24 cellular contexts compared by ENCODE assay signal in the genomic region with DNA sequence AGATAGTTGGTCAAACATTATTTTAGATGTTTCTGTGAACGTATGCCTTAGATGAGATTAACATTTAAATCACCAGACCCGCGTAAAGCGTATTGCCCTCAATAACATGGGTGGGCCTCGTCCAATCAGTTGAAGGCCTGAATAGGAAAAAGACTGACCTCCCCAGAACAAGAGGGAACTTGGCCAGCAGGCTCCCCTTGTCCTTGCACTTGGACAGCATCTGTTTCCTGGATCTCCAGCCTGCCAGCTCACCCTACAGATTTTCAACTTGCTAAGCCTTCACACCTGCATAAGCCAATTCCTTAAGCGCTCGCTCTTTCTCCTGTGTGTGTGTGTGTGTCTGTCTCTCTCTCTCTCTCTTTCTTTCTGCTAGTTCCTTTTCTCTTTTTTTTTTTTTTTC. TPM values are rescaled to one million over a fixed set of nuclear protein-coding genes. Genes with fewer than 3 reads are reported as not detected.
A peak's percentile ranks its signal among the peaks of the same experiment; 100 is the strongest.
DNase-seq lines count a peak whose midpoint lies in the region; ATAC-seq, FAIRE-seq and TF ChIP-seq lines count a peak whose summit lies in the region.
"Had no signal": no experiment of that assay in that cellular context is flagged by ENCODE, and none has a peak within 500 bp of the region (broad histone marks: within the 10 kb centered on the region; RNA-seq: fewer than 3 reads in every experiment).

No MANE protein-coding gene starts in this region.

- peak overlapping the region; percentile 12 for H3K9ac ChIP-seq in endothelial cell of umbilical vein (replicated peaks; ENCODE audit: extremely low read depth, insufficient read depth, low read length)
- H3K9ac ChIP-seq in kidney (ENCODE audit: low read length in 2 of 2) = no peak overlapping the region
- H3K9ac ChIP-seq: GM23248 had no signal

- no peak overlapping the region for H3K4me2 ChIP-seq in endothelial cell of umbilical vein (ENCODE audit: insufficient read depth, low read length)
- H3K4me2 ChIP-seq: A549, smooth muscle cell had no signal

- H4K20me1 ChIP-seq in endothelial cell of umbilical vein (replicated peaks; ENCODE audit: control insufficient read depth, extremely low read depth, insufficient read depth, low read length) = no peaks in the 10 kb centered on the region

- H3K9me3 ChIP-seq in endothelial cell of umbilical vein (replicated peaks; ENCODE audit: control insufficient read depth, insufficient read depth, low read length) (no peaks in the 10 kb centered on the region), mucosa of descending colon (no peaks in the 10 kb centered on the region), kidney (ENCODE audit: control insufficient read depth in 1 of 2, low read length in 2 of 2) (no peaks in the 10 kb centered on the region)
- H3K9me3 ChIP-seq: A549, ascending aorta, prostate gland had no signal

- no peaks in the 10 kb centered on the region for H3K9me3 Mint-ChIP-seq in activated naive CD4-positive, alpha-beta T cell treated with anti-CD3 and anti-CD28 coated beads, Interleukin-2, amount 10 ng/mL, durations not matched to agents 7 days and 5 days
- no peaks in the 10 kb centered on the region for H3K9me3 Mint-ChIP-seq in activated naive CD4-positive, alpha-beta T cell treated with anti-CD3 and anti-CD28 coated beads for 36 hours
- no peaks in the 10 kb centered on the region for H3K9me3 Mint-ChIP-seq in stimulated activated memory B cell treated with anti-CD40 and anti-IgM and Interleukin-4, amounts not matched to agents 10 μg/mL and 1 μg/mL and 100 μg/mL, for 72 hours

- peaks cover 14% of the 10 kb centered on the region for H3K36me3 Mint-ChIP-seq in activated naive CD4-positive, alpha-beta T cell treated with anti-CD3 and anti-CD28 coated beads, Interleukin-2, amount 10 ng/mL, durations not matched to agents 7 days and 5 days
- peaks cover 5% of the 10 kb centered on the region for H3K36me3 Mint-ChIP-seq in activated naive CD4-positive, alpha-beta T cell treated with anti-CD3 and anti-CD28 coated beads for 36 hours (ENCODE audit: low read depth)
- peaks cover 46% of the 10 kb centered on the region for H3K36me3 Mint-ChIP-seq in stimulated activated memory B cell treated with anti-CD40 and anti-IgM and Interleukin-4, amounts not matched to agents 10 μg/mL and 1 μg/mL and 100 μg/mL, for 72 hours

- H3K27ac Mint-ChIP-seq in activated naive CD4-positive, alpha-beta T cell treated with anti-CD3 and anti-CD28 coated beads, Interleukin-2, amount 10 ng/mL, durations not matched to agents 7 days and 5 days = peak overlapping the region; percentile 24
- no peak overlapping the region for H3K27ac Mint-ChIP-seq in activated naive CD4-positive, alpha-beta T cell treated with anti-CD3 and anti-CD28 coated beads for 36 hours
- H3K27ac Mint-ChIP-seq in stimulated activated memory B cell treated with anti-CD40 and anti-IgM and Interleukin-4, amounts not matched to agents 10 μg/mL and 1 μg/mL and 100 μg/mL, for 72 hours = peak overlapping the region; percentile 88

- DNase-seq in activated naive CD4-positive, alpha-beta T cell treated with anti-CD3 and anti-CD28 coated beads, Interleukin-2, amount 10 ng/mL, durations not matched to agents 7 days and 5 days = no peak
- DNase-seq in activated naive CD4-positive, alpha-beta T cell treated with anti-CD3 and anti-CD28 coated beads for 36 hours = no peak
- DNase-seq in RPMI8226 (peak; percentile 63), endothelial cell of umbilical vein (ENCODE audit: low read depth, low spot score) (peak; percentile 46), mucosa of descending colon (no peak), kidney (no peak), HT-29 (ENCODE audit: low spot score) (no peak)
- DNase-seq: activated CD4-positive, alpha-beta T cell treated with anti-CD3 and anti-CD28 coated beads, Interleukin-2, amount 50 U/mL, for 4 hours; activated naive CD4-positive, alpha-beta T cell; effector CD8-positive, alpha-beta T cell; GDM1; GM23248; left cardiac atrium; mesendoderm; NCI-H1694; SHP77; stimulated activated CD4-positive, alpha-beta T cell treated with anti-CD3 and anti-CD28 coated beads, Interleukin-4, amount 100 ng/mL, for 24 hours; T-helper 1 cell had no signal

- intact Hi-C loops in activated naive CD4-positive, alpha-beta T cell treated with anti-CD3 and anti-CD28 coated beads for 36 hours (cut with micrococcal nuclease) = no loop called here
- intact Hi-C loops in endothelial cell of umbilical vein (cut with micrococcal nuclease) (no loop called here), mucosa of descending colon (cut with DNase I, micrococcal nuclease) (no loop called here), kidney (cut with DNase I) (no loop called here)

- ATAC-seq in stimulated activated memory B cell treated with anti-CD40 and anti-IgM and Interleukin-4, amounts not matched to agents 10 μg/mL and 1 μg/mL and 100 μg/mL, for 72 hours = no peak
- ATAC-seq in mucosa of descending colon = no peak
- ATAC-seq: A549, left cardiac atrium had no signal

- FAIRE-seq in endothelial cell of umbilical vein (lab: Jason Lieb, UNC) = peak; percentile 40
- no peak for FAIRE-seq in kidney (lab: Jason Lieb, UNC)
- FAIRE-seq: A549 had no signal

- H3K4me3 ChIP-seq in endothelial cell of umbilical vein (replicated peaks in 1 of 3; ENCODE audit: insufficient read depth in 1 of 3, low read depth in 1 of 3, low read length in 3 of 3) = no peak overlapping the region
- no peak overlapping the region for H3K4me3 ChIP-seq in mucosa of descending colon
- H3K4me3 ChIP-seq in kidney (ENCODE audit: low read length in 2 of 2) = no peak overlapping the region
- H3K4me3 ChIP-seq: A549, ascending aorta, GM23248, prostate gland, smooth muscle cell had no signal

- H3K4me1 Mint-ChIP-seq in activated naive CD4-positive, alpha-beta T cell treated with anti-CD3 and anti-CD28 coated beads, Interleukin-2, amount 10 ng/mL, durations not matched to agents 7 days and 5 days = peaks cover 80% of the 10 kb centered on the region
- H3K4me1 Mint-ChIP-seq in activated naive CD4-positive, alpha-beta T cell treated with anti-CD3 and anti-CD28 coated beads for 36 hours (ENCODE audit: low read depth) = peaks cover 78% of the 10 kb centered on the region
- H3K4me1 Mint-ChIP-seq in stimulated activated memory B cell treated with anti-CD40 and anti-IgM and Interleukin-4, amounts not matched to agents 10 μg/mL and 1 μg/mL and 100 μg/mL, for 72 hours = peaks cover 97% of the 10 kb centered on the region

- H3K4me1 ChIP-seq in endothelial cell of umbilical vein (ENCODE audit: control insufficient read depth, extremely low read depth, insufficient read depth, low read length) (peaks cover 43% of the 10 kb centered on the region), mucosa of descending colon (ENCODE audit: low read depth) (peaks cover 31% of the 10 kb centered on the region), kidney (ENCODE audit: control insufficient read depth in 1 of 2, insufficient read depth in 1 of 2, low read depth in 1 of 2, low read length in 2 of 2) (peaks cover 28 to 44% of the 10 kb centered on the region in 2 donors)
- H3K4me1 ChIP-seq: prostate gland had no signal

- peaks cover 24% of the 10 kb centered on the region for H3K79me2 ChIP-seq in endothelial cell of umbilical vein (ENCODE audit: control insufficient read depth, insufficient read depth, low read length)

- TF ChIP-seq POLR2A in endothelial cell of umbilical vein (IDR thresholded peaks at IDR 0.05; ENCODE audit: low read depth, low read length) = no peak

- no peaks in the 10 kb centered on the region for H3K27me3 ChIP-seq in endothelial cell of umbilical vein (ENCODE audit: control insufficient read depth in 2 of 2, insufficient read depth in 2 of 2, low read length in 2 of 2)
- H3K27me3 ChIP-seq: ascending aorta had no signal

- dilution Hi-C loops in endothelial cell of umbilical vein (cut with MboI; ENCODE audit: extremely low pct_ligation_motif_present, low sequenced_read_pairs) = no loop called here

- no peaks in the 10 kb centered on the region for H3K9me1 ChIP-seq in endothelial cell of umbilical vein (replicated peaks; ENCODE audit: control insufficient read depth, extremely low read depth, insufficient read depth, low read length)

- no peaks in the 10 kb centered on the region for H3K36me3 ChIP-seq in endothelial cell of umbilical vein (ENCODE audit: control insufficient read depth in 2 of 2, extremely low read depth in 1 of 2, insufficient read depth in 2 of 2, low read length in 2 of 2)
- no peaks in the 10 kb centered on the region for H3K36me3 ChIP-seq in mucosa of descending colon (ENCODE audit: low read depth)
- peaks cover 0 to 2% of the 10 kb centered on the region in 2 donors for H3K36me3 ChIP-seq in kidney (ENCODE audit: control insufficient read depth in 1 of 2, insufficient read depth in 2 of 2, low read length in 2 of 2)
- H3K36me3 ChIP-seq: ascending aorta, prostate gland had no signal

- no peak overlapping the region for H2AFZ ChIP-seq in endothelial cell of umbilical vein (ENCODE audit: low read depth, low read length)
- H2AFZ ChIP-seq: GM23248 had no signal

- POLR2A ChIA-PET in endothelial cell of umbilical vein (lab: Charles Lee) = no interaction called here

- CTCF ChIA-PET in activated naive CD4-positive, alpha-beta T cell treated with anti-CD3 and anti-CD28 coated beads, Interleukin-2, amount 10 ng/mL, durations not matched to agents 7 days and 5 days (lab: Charles Lee) = interaction anchor here (0.6 kb wide), 1 partner anchor 30 kb away, joined by 3 read pairs; no protein-coding TSS in a partner anchor
- CTCF ChIA-PET in activated naive CD4-positive, alpha-beta T cell treated with anti-CD3 and anti-CD28 coated beads for 36 hours (lab: Charles Lee) = interaction anchor here (0.6 kb wide), 1 partner anchor 963 kb away, joined by 3 read pairs; no protein-coding TSS in a partner anchor
- CTCF ChIA-PET in endothelial cell of umbilical vein (lab: Charles Lee) = no interaction called here

- H3K4me3 Mint-ChIP-seq in activated naive CD4-positive, alpha-beta T cell treated with anti-CD3 and anti-CD28 coated beads, Interleukin-2, amount 10 ng/mL, durations not matched to agents 7 days and 5 days = no peak overlapping the region
- H3K4me3 Mint-ChIP-seq in activated naive CD4-positive, alpha-beta T cell treated with anti-CD3 and anti-CD28 coated beads for 36 hours = no peak overlapping the region
- peak overlapping the region; percentile 43 for H3K4me3 Mint-ChIP-seq in stimulated activated memory B cell treated with anti-CD40 and anti-IgM and Interleukin-4, amounts not matched to agents 10 μg/mL and 1 μg/mL and 100 μg/mL, for 72 hours

- BruUV-seq in endothelial cell of umbilical vein (replicated peaks; lab: Mats Ljungman, UMichigan) = no TSS peak

- H3K27me3 Mint-ChIP-seq in activated naive CD4-positive, alpha-beta T cell treated with anti-CD3 and anti-CD28 coated beads, Interleukin-2, amount 10 ng/mL, durations not matched to agents 7 days and 5 days = no peaks in the 10 kb centered on the region
- no peaks in the 10 kb centered on the region for H3K27me3 Mint-ChIP-seq in activated naive CD4-positive, alpha-beta T cell treated with anti-CD3 and anti-CD28 coated beads for 36 hours (ENCODE audit: low read depth)
- H3K27me3 Mint-ChIP-seq in stimulated activated memory B cell treated with anti-CD40 and anti-IgM and Interleukin-4, amounts not matched to agents 10 μg/mL and 1 μg/mL and 100 μg/mL, for 72 hours = no peaks in the 10 kb centered on the region

- peak overlapping the region; percentile 96 for H3K27ac ChIP-seq in endothelial cell of umbilical vein (ENCODE audit: insufficient read depth, low read depth, low read length)
- peak overlapping the region in 1 of 2 donors; percentile 16 for H3K27ac ChIP-seq in kidney (ENCODE audit: low read depth in 2 of 2, low read length in 2 of 2)
- H3K27ac ChIP-seq: A549, ascending aorta, C4-2B, GM23248, prostate gland had no signal

- TF ChIP-seq CTCF in endothelial cell of umbilical vein (IDR thresholded peaks at IDR 0.05; ENCODE audit: extremely low read depth in 1 of 2, insufficient read depth in 1 of 2, low read depth in 1 of 2, low read length in 2 of 2) (no peak), mucosa of descending colon (IDR thresholded peaks at IDR 0.05) (no peak), kidney (IDR thresholded peaks at IDR 0.05; ENCODE audit: borderline replicate concordance, extremely low read depth, insufficient read depth) (no peak)

RNA-seq across cellular contexts. Expression of gene TOM1, which starts 8.2 kb away (rescaled TPM):
- total RNA-seq in activated naive CD4-positive, alpha-beta T cell treated with anti-CD3 and anti-CD28 coated beads for 36 hours = 10 to 100 TPM; 25.8 to 26.3 TPM
- total RNA-seq in endothelial cell of umbilical vein (36.4 and 44.5 TPM in 2 replicates), mucosa of descending colon (10 to 100 TPM; 59.8 to 74.7 (median 60.2) TPM), kidney (68.2 TPM)
- polyA plus RNA-seq in endothelial cell of umbilical vein (74.4 and 74.6 TPM in 2 replicates), kidney (ENCODE audit: insufficient read depth, low read depth, low replicate concordance) (67.0 TPM)
- 64.6 and 74.8 TPM in 2 replicates for polyA plus RNA-seq in endothelial cell of umbilical vein (2011; cell fraction: cytosol; rRNA removed)
- 57.8 and 92.1 TPM in 2 replicates for polyA plus RNA-seq in endothelial cell of umbilical vein (2011; cell fraction: nucleus; rRNA removed)
- polyA plus RNA-seq in endothelial cell of umbilical vein (2012) = 38.9 and 41.3 TPM in 2 replicates
- polyA minus RNA-seq in endothelial cell of umbilical vein = 100 and 123 TPM in 2 replicates
- 12.3 TPM for polyA minus RNA-seq in endothelial cell of umbilical vein (2011; cell fraction: cytosol; rRNA and poly(A)+ RNA removed)
- 59.4 and 79.5 TPM in 2 replicates for polyA minus RNA-seq in endothelial cell of umbilical vein (2011; cell fraction: nucleus; rRNA and poly(A)+ RNA removed)
- total RNA-seq in HT-29 (2014; rRNA removed; shearing (Covaris generic)) = 32.4 and 34.9 TPM in 2 replicates

RNA-seq across cellular contexts. Expression of gene HMGXB4, which starts 50.6 kb away (rescaled TPM):
- 10 to 100 TPM; 36.6 to 38.2 TPM for total RNA-seq in activated naive CD4-positive, alpha-beta T cell treated with anti-CD3 and anti-CD28 coated beads for 36 hours
- 29.5 and 30.5 TPM in 2 replicates for total RNA-seq in endothelial cell of umbilical vein
- polyA plus RNA-seq in endothelial cell of umbilical vein = 11.1 and 12.2 TPM in 2 replicates
- 15.1 and 16.1 TPM in 2 replicates for polyA plus RNA-seq in endothelial cell of umbilical vein (2011; cell fraction: cytosol; rRNA removed)
- polyA plus RNA-seq in endothelial cell of umbilical vein (2011; cell fraction: nucleus; rRNA removed) = 28.3 and 44.3 TPM in 2 replicates
- polyA plus RNA-seq in endothelial cell of umbilical vein (2012) = 15.4 and 19.6 TPM in 2 replicates
- 38.6 and 43.1 TPM in 2 replicates for polyA minus RNA-seq in endothelial cell of umbilical vein
- 10.9 TPM for polyA minus RNA-seq in endothelial cell of umbilical vein (2011; cell fraction: cytosol; rRNA and poly(A)+ RNA removed)
- polyA minus RNA-seq in endothelial cell of umbilical vein (2011; cell fraction: nucleus; rRNA and poly(A)+ RNA removed) = 72.8 and 106 TPM in 2 replicates
- total RNA-seq in mucosa of descending colon = 10 to 100 TPM; 18.1 to 21.7 (median 21.6) TPM
- total RNA-seq in kidney = 17.3 TPM
- 3.7 TPM for polyA plus RNA-seq in kidney (ENCODE audit: insufficient read depth, low read depth, low replicate concordance)
- total RNA-seq in HT-29 (2014; rRNA removed; shearing (Covaris generic)) = 7.0 and 8.1 TPM in 2 replicates

Comparison
In these comparisons a context has a peak if more than half of its experiments do, and no peak if none do; other contexts are left out.
1. DNase-seq: peak in RPMI8226 (single experiment) and endothelial cell of umbilical vein (single experiment); none in activated naive CD4-positive, alpha-beta T cell treated with anti-CD3 and anti-CD28 coated beads, Interleukin-2, amount 10 ng/mL, durations not matched to agents 7 days and 5 days (single experiment), activated naive CD4-positive, alpha-beta T cell treated with anti-CD3 and anti-CD28 coated beads for 36 hours (single experiment), mucosa of descending colon (0 of 3), kidney (single experiment) and HT-29 (single experiment).